18 cellular contexts compared by ENCODE assay signal in the genomic region with DNA sequence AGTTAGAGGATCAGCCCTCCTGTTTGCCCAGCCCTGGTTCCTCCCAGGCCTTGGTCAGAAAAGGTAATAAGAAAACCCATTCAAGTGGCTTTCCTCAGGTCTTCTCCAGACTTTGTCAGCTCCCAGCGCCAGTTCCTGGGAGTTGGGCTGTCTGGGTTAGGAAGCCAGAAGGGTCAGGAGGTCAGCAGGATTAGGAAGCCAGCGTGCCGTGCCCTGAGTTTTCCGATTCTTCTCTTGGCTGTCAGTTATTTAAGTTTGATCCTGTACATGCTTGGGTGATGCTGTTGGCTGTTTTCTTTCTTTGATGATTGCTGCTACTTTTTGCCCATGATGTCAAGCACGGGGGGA.
DNase-seq lines count a peak whose midpoint lies in the region; ATAC-seq and TF ChIP-seq lines count a peak whose summit lies in the region.
"Had no signal": no experiment of that assay in that cellular context is flagged by ENCODE, and none has a peak within 500 bp of the region (broad histone marks: within the 10 kb centered on the region; RNA-seq: fewer than 3 reads in every experiment).

No MANE protein-coding gene starts in this region.

- H3K4me3 ChIP-seq in right cardiac atrium (ENCODE audit: low read length) (no peak overlapping the region), endodermal cell (ENCODE audit: low read length) (no peak overlapping the region), neural progenitor cell (no peak overlapping the region)

- H3K27ac ChIP-seq in right cardiac atrium (ENCODE audit: low read length), result no peak overlapping the region
- no peak overlapping the region for H3K27ac ChIP-seq in endodermal cell (ENCODE audit: low read depth, low read length)
- H3K27ac ChIP-seq in neural progenitor cell, result no peak overlapping the region

- H3K4me2 ChIP-seq in neural progenitor cell, result peak overlapping the region; percentile 38

- ATAC-seq in right cardiac atrium (no peak), GM21447 (IDR thresholded peaks at IDR 0.05; ENCODE audit: unreplicated experiment) (no peak)

- H3K27me3 ChIP-seq in right cardiac atrium (ENCODE audit: control insufficient read depth, insufficient read depth) (no peaks in the 10 kb centered on the region), endodermal cell (ENCODE audit: control insufficient read depth, insufficient read depth, low read length, poor library complexity, severe bottlenecking) (no peaks in the 10 kb centered on the region), neural progenitor cell (no peaks in the 10 kb centered on the region)
- H3K27me3 ChIP-seq: BE2C had no signal

- H3K79me2 ChIP-seq in neural progenitor cell (ENCODE audit: low read depth), result no peaks in the 10 kb centered on the region

- intact Hi-C loops in cardiac septum (cut with DNase I) (no loop called here), right cardiac atrium (cut with DNase I) (no loop called here)

- no peaks in the 10 kb centered on the region for H3K36me3 ChIP-seq in endodermal cell (ENCODE audit: control insufficient read depth, insufficient read depth, low read length)
- H3K36me3 ChIP-seq in neural progenitor cell, result no peaks in the 10 kb centered on the region
- H3K36me3 ChIP-seq: BE2C had no signal

- H3K9me3 Mint-ChIP-seq in endodermal cell, result no peaks in the 10 kb centered on the region
- no peaks in the 10 kb centered on the region for H3K9me3 Mint-ChIP-seq in neural progenitor cell

- WGBS in right cardiac atrium, result 83% methylated on average over 5 of the region's 5 CpGs
- WGBS in endodermal cell (ENCODE audit: insufficient coverage in 1 of 2, insufficient read length in 1 of 2), 2 experiments, result 94% methylated on average over 5 of the region's 5 CpGs; no CpG with 5 or more reads in 1 of the 2 experiments

- H3K4me1 ChIP-seq in right cardiac atrium (ENCODE audit: control insufficient read depth, insufficient read depth, low read length) (no peaks in the 10 kb centered on the region), endodermal cell (ENCODE audit: control insufficient read depth, insufficient read depth, low read length) (no peaks in the 10 kb centered on the region), neural progenitor cell (peaks cover 6% of the 10 kb centered on the region)

- no peak overlapping the region for H2AFZ ChIP-seq in neural progenitor cell (replicated peaks)

- no peaks in the 10 kb centered on the region for H4K20me1 ChIP-seq in neural progenitor cell (ENCODE audit: low read depth)

- peak; percentile 33 for DNase-seq in cardiac septum (ENCODE audit: low spot score)
- DNase-seq in right cardiac atrium, result no peak
- peak; percentile 12 for DNase-seq in endodermal cell
- peak; percentile 59 for DNase-seq in neural progenitor cell (ENCODE audit: low spot score)
- DNase-seq in stimulated activated CD8-positive, alpha-beta memory T cell treated with anti-CD3 and anti-CD28 coated beads, Interleukin-4, amount 100 ng/mL, for 48 hours, result peak; percentile 11
- DNase-seq in SIG-M5 treated with dmso at 0.1 percent for 504 hours (lab: John Stamatoyannopoulos, UW; ENCODE audit: unreplicated experiment), result no peak
- DNase-seq: ACHN; BE2C; C1 segment of cervical spinal cord; CD4-positive, CD25-positive, alpha-beta regulatory T cell; CD8-positive, alpha-beta memory T cell; COR-L47; DMS 273 treated with DMSO at 0.1 percent for 48 hours; DMS53; GOT3; H7; IMR-90 had no signal

- H3F3A ChIP-seq in neural progenitor cell (ENCODE audit: low read depth), result peaks cover 3% of the 10 kb centered on the region

- no peaks in the 10 kb centered on the region for H3K4me1 Mint-ChIP-seq in endodermal cell
- peaks cover 8% of the 10 kb centered on the region for H3K4me1 Mint-ChIP-seq in neural progenitor cell
- H3K4me1 Mint-ChIP-seq: CD4-positive, CD25-positive, alpha-beta regulatory T cell; CD8-positive, alpha-beta memory T cell had no signal

- H3K9ac ChIP-seq in endodermal cell (ENCODE audit: extremely low read depth, low read length, poor library complexity, severe bottlenecking) (no peak overlapping the region), neural progenitor cell (no peak overlapping the region)

- TF ChIP-seq CTCF in endodermal cell (conservative IDR thresholded peaks at IDR 0.05) (no peak), neural progenitor cell (IDR thresholded peaks at IDR 0.05) (no peak)

- H3K4me3 Mint-ChIP-seq in endodermal cell (no peak overlapping the region), neural progenitor cell (no peak overlapping the region)
- H3K4me3 Mint-ChIP-seq: CD4-positive, CD25-positive, alpha-beta regulatory T cell; CD8-positive, alpha-beta memory T cell had no signal

- H3K27me3 Mint-ChIP-seq in endodermal cell (ENCODE audit: insufficient read depth), result peaks cover 3% of the 10 kb centered on the region
- H3K27me3 Mint-ChIP-seq in neural progenitor cell (ENCODE audit: insufficient read depth, low read depth), result peaks cover 9% of the 10 kb centered on the region

- H3K27ac Mint-ChIP-seq in endodermal cell (no peak overlapping the region), neural progenitor cell (no peak overlapping the region)
- H3K27ac Mint-ChIP-seq: CD4-positive, CD25-positive, alpha-beta regulatory T cell; CD8-positive, alpha-beta memory T cell had no signal

- H3K36me3 Mint-ChIP-seq in endodermal cell (ENCODE audit: low read depth) (no peaks in the 10 kb centered on the region), neural progenitor cell (no peaks in the 10 kb centered on the region)
- H3K36me3 Mint-ChIP-seq: CD4-positive, CD25-positive, alpha-beta regulatory T cell had no signal

- no peaks in the 10 kb centered on the region for H3K9me3 ChIP-seq in right cardiac atrium (ENCODE audit: control insufficient read depth, low read length)
- no peaks in the 10 kb centered on the region for H3K9me3 ChIP-seq in endodermal cell (ENCODE audit: control insufficient read depth, low read length)
- H3K9me3 ChIP-seq in neural progenitor cell (ENCODE audit: low read depth), result no peaks in the 10 kb centered on the region
- H3K9me3 ChIP-seq: BE2C had no signal

Comparison
In these comparisons a context has a peak if more than half of its experiments do, and no peak if none do; other contexts are left out.
1. DNase-seq: peak in cardiac septum (single experiment), endodermal cell (single experiment), neural progenitor cell (single experiment) and stimulated activated CD8-positive, alpha-beta memory T cell treated with anti-CD3 and anti-CD28 coated beads, Interleukin-4, amount 100 ng/mL, for 48 hours (single experiment); none in right cardiac atrium (0 of 3) and SIG-M5 treated with dmso at 0.1 percent for 504 hours (single experiment).